25 cellular contexts compared by ENCODE assay signal in genomic region chr3:79887203-79887602, GRCh38.
"Had no signal": no experiment of that assay in that cellular context is flagged by ENCODE, and none has a peak within 500 bp of the region (broad histone marks: within the 10 kb centered on the region; RNA-seq: fewer than 3 reads in every experiment).

No MANE protein-coding gene starts in this region.

- ATAC-seq: K562, Panc1 had no signal

- FAIRE-seq: HTR-8/SVneo, K562 had no signal

- H3K27ac Mint-ChIP-seq: IgD-negative memory B cell had no signal

- H3K4me3 Mint-ChIP-seq: IgD-negative memory B cell had no signal

- H3K4me2 ChIP-seq: KMS-11 had no signal

- H3K9me3 ChIP-seq: SJCRH30 had no signal

- H3K36me3 ChIP-seq: SJCRH30 had no signal

- H3K4me1 Mint-ChIP-seq: IgD-negative memory B cell had no signal

- H3K27ac ChIP-seq: HL-60, KMS-11, RWPE1, SJCRH30, SK-N-MC had no signal

- H3K36me3 Mint-ChIP-seq: IgD-negative memory B cell had no signal

- H3K4me1 ChIP-seq: SJCRH30 had no signal

- H3K9me3 Mint-ChIP-seq: IgD-negative memory B cell had no signal

- H3K4me3 ChIP-seq: K562, SJCRH30, SK-N-MC had no signal

- H3K27me3 ChIP-seq: SJCRH30 had no signal

- DNase-seq: Kasumi-1, MM.1S, NCI-H1092 treated with DMSO at 0.1 percent for 48 hours, NCI-H1436 treated with DMSO at 0.1 percent for 48 hours, NCI-H1694, NCI-H187 treated with DMSO at 0.1 percent for 48 hours, NCI-H2081, NCI-H2107, NCI-H2171 treated with DMSO at 0.1 percent for 48 hours, NCI-H226, NCI-H446, NCI-H510A, NCI-H524 treated with DMSO at 0.1 percent for 48 hours, NCI-H69, NCI-H774, SHP77, SJCRH30 had no signal

- H3K9ac ChIP-seq: KMS-11 had no signal

- H3K27me3 Mint-ChIP-seq: IgD-negative memory B cell had no signal
